30 cellular contexts compared by ENCODE assay signal in genomic region chr19:3296034-3296433, GRCh38.
"Had no signal": no experiment of that assay in that cellular context is flagged by ENCODE, and none has a peak within 500 bp of the region (broad histone marks: within the 10 kb centered on the region; RNA-seq: fewer than 3 reads in every experiment).

No MANE protein-coding gene starts in this region.

- H3K27me3 ChIP-seq: ascending aorta, cardiac muscle cell, colonic mucosa had no signal

- FAIRE-seq: bronchial epithelial cell, TTC549 had no signal

- H3K4me1 ChIP-seq: ascending aorta, colonic mucosa had no signal

- H3K9me3 ChIP-seq: ascending aorta, colonic mucosa had no signal

- H3K36me3 ChIP-seq: ascending aorta, cardiac muscle cell, colonic mucosa had no signal

- ATAC-seq: activated CD8-positive, alpha-beta memory T cell treated with anti-CD3 and anti-CD28 coated beads, Interleukin-2, amount 10 ng/mL, durations not matched to agents 7 days and 5 days; activated CD8-positive, alpha-beta T cell treated with anti-CD3 and anti-CD28 coated beads, Interleukin-2, amount 10 ng/mL, durations not matched to agents 7 days and 5 days; activated naive CD8-positive, alpha-beta T cell treated with anti-CD3 and anti-CD28 coated beads, Interleukin-2, amount 50 U/mL, for 24 hours had no signal

- H3K4me3 ChIP-seq: ascending aorta, cardiac muscle cell, colonic mucosa had no signal

- DNase-seq: activated B cell treated with CpG ODN at 0.5 μM for 24 hours; activated CD4-positive, alpha-beta memory T cell treated with anti-CD3 and anti-CD28 coated beads, Interleukin-2, amount 10 ng/mL, durations not matched to agents 7 days and 5 days; activated CD4-positive, alpha-beta T cell treated with anti-CD3 and anti-CD28 coated beads for 48 hours; activated CD4-positive, alpha-beta T cell treated with anti-CD3 and anti-CD28 coated beads, Interleukin-2, amount 10 ng/mL, durations not matched to agents 7 days and 5 days; activated CD4-positive, alpha-beta T cell treated with anti-CD3 and anti-CD28 coated beads, Interleukin-2, amount 50 U/mL, for 48 hours; activated CD4-positive, CD25-positive, alpha-beta regulatory T cell treated with anti-CD3 and anti-CD28 coated beads, Interleukin-2, amount 50 U/mL, for 72 hours; activated CD8-positive, alpha-beta memory T cell treated with anti-CD3 and anti-CD28 coated beads for 24 hours; activated CD8-positive, alpha-beta memory T cell treated with anti-CD3 and anti-CD28 coated beads, Interleukin-2, amount 10 ng/mL, durations not matched to agents 7 days and 5 days; activated CD8-positive, alpha-beta memory T cell treated with anti-CD3 and anti-CD28 coated beads, Interleukin-2, amount 50 U/mL, for 48 hours; activated CD8-positive, alpha-beta T cell treated with anti-CD3 and anti-CD28 coated beads, Interleukin-2, amount 10 ng/mL, durations not matched to agents 7 days and 5 days; activated effector memory CD4-positive, alpha-beta T cell treated with Interleukin-2 at 50 U/mL for 16 hours; activated gamma-delta T cell; activated naive CD4-positive, alpha-beta T cell treated with anti-CD3 and anti-CD28 coated beads, Interleukin-2, amount 10 ng/mL, durations not matched to agents 7 days and 5 days; activated naive CD4-positive, alpha-beta T cell treated with Interleukin-2 at 50 U/mL for 16 hours; activated naive CD8-positive, alpha-beta T cell treated with anti-CD3 and anti-CD28 coated beads, Interleukin-2, amount 10 ng/mL, durations not matched to agents 7 days and 5 days; activated naive CD8-positive, alpha-beta T cell treated with anti-CD3 and anti-CD28 coated beads, Interleukin-2, amount 50 U/mL, for 24 hours; activated T-cell treated with anti-CD3 and anti-CD28 coated beads, Interleukin-2, amount 50 U/mL, for 24 hours; activated T-cell treated with anti-CD3 and anti-CD28 coated beads, Interleukin-2, amount 50 U/mL, for 48 hours; amygdala; anterior cingulate cortex; caudate nucleus; cerebellar nuclear complex; colonic mucosa; T-helper 2 cell; T-helper 9 cell had no signal

- H3K27ac ChIP-seq: ascending aorta, cardiac muscle cell, colonic mucosa, VCaP had no signal
